21 cellular contexts compared by ENCODE assay signal in genomic region chr12:2982361-2982760, GRCh38. TPM values are rescaled to one million over a fixed set of nuclear protein-coding genes. Genes with fewer than 3 reads are reported as not detected.
DNase-seq lines count a peak whose midpoint lies in the region; ATAC-seq, FAIRE-seq and TF ChIP-seq lines count a peak whose summit lies in the region.
"Had no signal": no experiment of that assay in that cellular context is flagged by ENCODE, and none has a peak within 500 bp of the region (broad histone marks: within the 10 kb centered on the region; RNA-seq: fewer than 3 reads in every experiment).

No MANE protein-coding gene starts in this region.

- FAIRE-seq in HepG2 (lab: Jason Lieb, UNC), result no peak
- FAIRE-seq: A549 had no signal

- peak; percentile 37 for DNase-seq in Ammon's horn (ENCODE audit: low spot score)
- DNase-seq in HepG2 (ENCODE audit: low spot score), result no peak
- DNase-seq in psoas muscle, result peak; percentile 81 to 93
- DNase-seq in DMS153 (lab: John Stamatoyannopoulos, UW), result no peak
- DNase-seq in activated CD4-positive, alpha-beta T cell treated with anti-CD3 and anti-CD28 coated beads for 4 hours, result no peak
- no peak for DNase-seq in NCI-H1092 treated with DMSO at 0.1 percent for 48 hours (lab: John Stamatoyannopoulos, UW)
- DNase-seq: CD4-positive, alpha-beta memory T cell; DMS79; IMR-90; NCI-H1417 treated with DMSO at 0.1 percent for 48 hours; NCI-H2029; NCI-H2171; NCI-H446 treated with DMSO at 0.1 percent for 48 hours; NCI-H69; Peyer's patch had no signal

- WGBS in HepG2 (ENCODE audit: low lambda C conversion rate), result 99% methylated on average over 12 of the region's 13 CpGs
- WGBS in psoas muscle, 3 donors, result 26 to 34% (median 31%) methylated on average over 13 of the region's 13 CpGs

- no peak overlapping the region for H3K4me2 ChIP-seq in HepG2 (ENCODE audit: low read depth, low read length)
- H3K4me2 ChIP-seq: A549, BLaER1 had no signal

- no peak for TF ChIP-seq RAD21 in HepG2 (CRISPR knock-in tag; IDR thresholded peaks at IDR 0.05)

- H3K79me2 ChIP-seq in HepG2 (ENCODE audit: insufficient read depth, low read length), result peaks cover 54% of the 10 kb centered on the region

- H3K27me3 ChIP-seq in HepG2 (ENCODE audit: control insufficient read depth in 1 of 2, insufficient read depth in 2 of 2, low read length in 2 of 2), result no peaks in the 10 kb centered on the region
- no peaks in the 10 kb centered on the region for H3K27me3 ChIP-seq in psoas muscle (ENCODE audit: insufficient read depth in 3 of 3, low read length in 2 of 3)
- H3K27me3 ChIP-seq: BLaER1, Peyer's patch had no signal

- H3K27ac ChIP-seq in HEK293 (ENCODE audit: extremely low read depth, low read depth, low read length) (no peak overlapping the region), HepG2 (ENCODE audit: extremely low read length, insufficient read depth, low read length) (no peak overlapping the region), psoas muscle (peak overlapping the region; percentile 81)
- H3K27ac ChIP-seq: A549, BLaER1, HL-60, Peyer's patch, SK-N-MC had no signal

- in situ Hi-C loops in HepG2 (cut with HindIII; ENCODE audit: extremely low pct_ligation_motif_present, low pct_unique_long_range_greater_than_20kb), result no loop called here

- 0 out of 2 replicates have a peak, but pooled peaks cover 7% of the 10 kb centered on the region for H4K20me1 ChIP-seq in HepG2 (ENCODE audit: insufficient read depth, low read length)

- no peaks in the 10 kb centered on the region for H3K4me1 ChIP-seq in HEK293 (ENCODE audit: control insufficient read depth, insufficient read depth, low read length)
- no peaks in the 10 kb centered on the region for H3K4me1 ChIP-seq in HepG2 (ENCODE audit: insufficient read depth, low read length)
- H3K4me1 ChIP-seq in psoas muscle, result peaks cover 51% of the 10 kb centered on the region
- H3K4me1 ChIP-seq: A549, Peyer's patch had no signal

- H3K9ac ChIP-seq in HepG2 (ENCODE audit: insufficient read depth, low read depth, low read length), result no peak overlapping the region
- H3K9ac ChIP-seq: BLaER1 had no signal

- H3K36me3 ChIP-seq in HEK293 (ENCODE audit: control insufficient read depth in 2 of 2, insufficient read depth in 1 of 2, low read length in 2 of 2) (peaks cover 4% of the 10 kb centered on the region in 2 experiments; a peak in 2 of 3 replicates), HepG2 (replicated peaks in 1 of 2; ENCODE audit: control insufficient read depth in 1 of 2, insufficient read depth in 2 of 2, low read length in 2 of 2) (peaks cover 23 to 58% of the 10 kb centered on the region in 2 experiments), psoas muscle (ENCODE audit: insufficient read depth in 1 of 2, low read depth in 1 of 2) (peaks cover 0 to 38% of the 10 kb centered on the region in 2 donors)
- H3K36me3 ChIP-seq: Peyer's patch had no signal

- no peaks in the 10 kb centered on the region for H3K9me3 ChIP-seq in HEK293 (ENCODE audit: control insufficient read depth, insufficient read depth, low read depth, low read length)
- no peaks in the 10 kb centered on the region for H3K9me3 ChIP-seq in HepG2 (ENCODE audit: low read length)
- H3K9me3 ChIP-seq in psoas muscle, result no peaks in the 10 kb centered on the region
- H3K9me3 ChIP-seq: A549, Peyer's patch had no signal

- H3K4me3 ChIP-seq in HEK293 (ENCODE audit: low read depth, low read length) (no peak overlapping the region), HepG2 (replicated peaks in 1 of 3; ENCODE audit: insufficient read depth in 1 of 3, low read depth in 2 of 3, low read length in 3 of 3) (no peak overlapping the region), psoas muscle (peak overlapping the region; percentile 28)
- H3K4me3 ChIP-seq: A549, BLaER1, Peyer's patch, SK-N-MC had no signal

- CTCF ChIA-PET in HEK293 (lab: Yijun Ruan, JAX), result interaction anchor here (1.3 kb wide), 1 partner anchor 52 kb away, joined by 3 read pairs; no protein-coding TSS in a partner anchor
- CTCF ChIA-PET in HepG2 (lab: Yijun Ruan, JAX; ENCODE audit: low intra/inter-chr PET ratio, low total read pairs), result no interaction called here

- no peak for TF ChIP-seq POLR2A in HepG2 (IDR thresholded peaks at IDR 0.05; ENCODE audit: insufficient read depth in 1 of 2, low read depth in 2 of 2, low read length in 2 of 2)

- POLR2A ChIA-PET in HEK293 (lab: Yijun Ruan, JAX), result no interaction called here
- POLR2A ChIA-PET in HepG2 (lab: Yijun Ruan, JAX), result no interaction called here

- no peak for TF ChIP-seq CTCF in HEK293 (tag by site-specific recombination; IDR thresholded peaks at IDR 0.05)
- no peak for TF ChIP-seq CTCF in HepG2 (CRISPR knock-in tag; IDR thresholded peaks at IDR 0.05)
- TF ChIP-seq CTCF in psoas muscle (IDR thresholded peaks at IDR 0.05), result no peak

- intact Hi-C loops in HepG2 (cut with micrococcal nuclease; ENCODE audit: unreplicated experiment) (no loop called here), psoas muscle (cut with DNase I) (no loop called here)

- TF ChIP-seq EP300 in HepG2 (IDR thresholded peaks at IDR 0.05; ENCODE audit: low read depth in 2 of 2, low read length in 2 of 2) (no peak), HepG2 (CRISPR knock-in tag; IDR thresholded peaks at IDR 0.05; ENCODE audit: borderline replicate concordance) (no peak)

- BruUV-seq in HepG2 (replicated peaks; lab: Mats Ljungman, UMichigan), result no TSS peak

- no peak for ATAC-seq in HepG2
- ATAC-seq in psoas muscle, result peak; percentile 92 to 96 (median 94)
- no peak for ATAC-seq in GM21723 (IDR thresholded peaks at IDR 0.05; ENCODE audit: unreplicated experiment)
- ATAC-seq: A549 had no signal

- no peak overlapping the region for H2AFZ ChIP-seq in HepG2 (ENCODE audit: low read length)

TF ChIP-seq in HepG2, 621 proteins besides CTCF, POLR2A, EP300 and RAD21:
- peak; percentile 79 for TF ChIP-seq AGO2 (optimal IDR thresholded peaks at IDR 0.05; ENCODE audit: low read depth, low read length)
- TF ChIP-seq TBX2 (CRISPR knock-in tag; IDR thresholded peaks at IDR 0.05; ENCODE audit: borderline replicate concordance), result no peak

RNA-seq across cellular contexts. Expression of gene TEAD4, which starts 23.2 kb away (rescaled TPM):
- 45.0 and 46.3 TPM in 2 replicates for total RNA-seq in HepG2 (2016; rRNA removed; fragmentation: Illumina TruSeq; extraction: Trizol)
- 31.3 and 31.6 TPM in 2 replicates for total RNA-seq in HepG2 (2016; cell fraction: cytosol; rRNA removed; fragmentation: Illumina TruSeq; extraction: Trizol; ENCODE audit: low read depth)
- 41.0 and 43.4 TPM in 2 replicates for total RNA-seq in HepG2 (2016; cell fraction: insoluble cytoplasmic fraction; rRNA removed; fragmentation: Illumina TruSeq; extraction: Trizol)
- total RNA-seq in HepG2 (2016; cell fraction: membrane; rRNA removed; fragmentation: Illumina TruSeq; extraction: Trizol), result 47.9 and 52.9 TPM in 2 replicates
- 26.7 and 27.0 TPM in 2 replicates for total RNA-seq in HepG2 (2016; cell fraction: nucleus; rRNA removed; fragmentation: Illumina TruSeq; extraction: Trizol)
- polyA plus RNA-seq in HepG2 (2011; rRNA removed), result 65.0 and 69.4 TPM in 2 replicates
- 49.1 and 69.9 TPM in 2 replicates for polyA plus RNA-seq in HepG2 (2011; cell fraction: cytosol; rRNA removed)
- 98.9 and 143 TPM in 2 replicates for polyA plus RNA-seq in HepG2 (2011; cell fraction: nucleus; rRNA removed)
- polyA plus RNA-seq in HepG2 (2012), result 44.1 and 49.0 TPM in 2 replicates
- 52.8 and 61.8 TPM in 2 replicates for polyA plus RNA-seq in HepG2 (2016; cell fraction: cytosol; fragmentation: Illumina TruSeq; extraction: Trizol; ENCODE audit: low read depth)
- polyA plus RNA-seq in HepG2 (2016; cell fraction: insoluble cytoplasmic fraction; fragmentation: Illumina TruSeq; extraction: Trizol; ENCODE audit: low read depth), result 57.1 and 65.3 TPM in 2 replicates
- polyA plus RNA-seq in HepG2 (2016; cell fraction: membrane; fragmentation: Illumina TruSeq; extraction: Trizol; ENCODE audit: low read depth), result 66.9 and 70.7 TPM in 2 replicates
- polyA plus RNA-seq in HepG2 (2016; cell fraction: nucleus; fragmentation: Illumina TruSeq; extraction: Trizol; ENCODE audit: insufficient read depth, low read depth), result 60.4 and 66.8 TPM in 2 replicates
- polyA minus RNA-seq in HepG2 (2011; rRNA and poly(A)+ RNA removed; ENCODE audit: low replicate concordance), result 40.4 and 71.0 TPM in 2 replicates
- polyA minus RNA-seq in HepG2 (2011; cell fraction: cytosol; rRNA and poly(A)+ RNA removed), result 35.9 and 41.1 TPM in 2 replicates
- 26.0 and 28.0 TPM in 2 replicates for polyA minus RNA-seq in HepG2 (2011; cell fraction: nucleus; rRNA and poly(A)+ RNA removed)
- 100 to 1,000 TPM in 3 of 4 donors, 10 to 100 TPM in 1; 96.2 to 236 (median 171) TPM for total RNA-seq in psoas muscle
- polyA plus RNA-seq in psoas muscle, result 10 to 100 TPM; 71.2 to 88.7 (median 81.4) TPM
- total RNA-seq: CD4-positive, alpha-beta memory T cell had no signal
- polyA plus RNA-seq: CD4-positive, alpha-beta memory T cell had no signal

Comparison
In these comparisons a context has a peak if more than half of its experiments do, and no peak if none do; other contexts are left out.
1. DNase-seq: peak in Ammon's horn (single experiment) and psoas muscle (2 of 2); none in HepG2 (single experiment), DMS153 (single experiment), activated CD4-positive, alpha-beta T cell treated with anti-CD3 and anti-CD28 coated beads for 4 hours (0 of 2) and NCI-H1092 treated with DMSO at 0.1 percent for 48 hours (single experiment).
2. ATAC-seq: peak in psoas muscle (4 of 4); none in HepG2 (single experiment) and GM21723 (single experiment).